In the genomic region with DNA sequence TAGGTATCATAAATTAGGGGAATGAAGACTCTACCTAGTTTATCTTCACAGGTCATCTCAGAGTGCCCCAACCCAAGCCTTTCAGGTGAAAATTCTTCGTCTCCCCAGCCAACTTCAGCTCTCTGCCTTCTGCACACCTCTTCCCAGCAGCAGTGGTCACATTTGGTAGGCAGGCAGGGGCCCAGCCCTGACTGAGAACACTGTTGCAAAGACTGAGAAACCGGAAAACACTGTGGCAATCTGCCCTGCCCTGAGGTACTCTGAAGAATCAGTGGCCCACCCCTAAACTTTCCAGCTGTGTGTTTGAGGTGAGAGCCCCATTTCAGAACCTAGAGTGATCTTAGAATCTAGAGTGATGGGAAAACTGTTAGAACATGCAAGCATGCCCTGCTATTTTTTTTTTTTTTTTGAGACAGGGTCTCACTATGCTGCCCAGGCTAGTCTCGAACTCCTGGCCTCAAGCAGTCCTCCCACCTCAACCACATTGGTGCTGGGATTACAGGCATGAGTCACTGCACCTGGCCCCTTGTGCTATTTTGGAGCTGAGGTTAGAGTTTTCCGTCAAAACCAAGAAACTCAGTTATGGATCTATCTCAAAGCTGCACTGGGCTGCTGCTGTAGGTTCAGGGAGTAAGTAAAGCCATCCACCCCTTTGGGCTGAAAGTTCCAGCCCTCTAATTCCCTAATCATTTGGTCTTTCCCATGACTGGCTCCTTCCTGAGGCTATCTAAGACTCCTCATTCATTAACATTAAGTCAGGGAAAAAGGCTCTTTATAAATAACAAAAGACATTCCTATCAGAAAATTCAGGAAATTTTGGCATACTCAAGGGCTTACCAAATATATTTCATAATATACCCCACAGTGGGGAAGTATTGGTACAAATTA, we compare ENCODE assay signal across 1 cellular context.
TF ChIP-seq lines count a peak whose summit lies in the region.

No MANE protein-coding gene starts in this region.

TF ChIP-seq in H1, 55 proteins besides CTCF, POLR2A, EP300 and RAD21:
- no peak for TF ChIP-seq RXRA (IDR thresholded peaks at IDR 0.05; ENCODE audit: insufficient read depth, low read depth, low read length)
- no peak for TF ChIP-seq POLR2AphosphoS5 (IDR thresholded peaks at IDR 0.05; ENCODE audit: low read depth, low read length)
- no peak for TF ChIP-seq SP1 (IDR thresholded peaks at IDR 0.05; ENCODE audit: low read depth, low read length)
- TF ChIP-seq BACH1 (IDR thresholded peaks at IDR 0.05; ENCODE audit: low read length): no peak
- no peak for TF ChIP-seq HDAC6 (IDR thresholded peaks at IDR 0.05; ENCODE audit: low read depth, low read length)
- TF ChIP-seq NANOG (IDR thresholded peaks at IDR 0.05; ENCODE audit: insufficient read depth, low read depth, low read length, poor library complexity, severe bottlenecking): no peak
- TF ChIP-seq CTBP2 (IDR thresholded peaks at IDR 0.05; ENCODE audit: borderline replicate concordance, insufficient read depth, insufficient read length, low read length): no peak
- no peak for TF ChIP-seq TEAD4 (IDR thresholded peaks at IDR 0.05; ENCODE audit: low read depth, low read length)
- no peak for TF ChIP-seq SIX5 (IDR thresholded peaks at IDR 0.05; ENCODE audit: low read depth, low read length)
- TF ChIP-seq YY1 (IDR thresholded peaks at IDR 0.05; ENCODE audit: low read depth, low read length): no peak
- TF ChIP-seq HDAC2 (IDR thresholded peaks at IDR 0.05; ENCODE audit: borderline replicate concordance in 1 of 2, low read depth in 2 of 2, low read length in 2 of 2): no peak
- TF ChIP-seq RBBP5 (IDR thresholded peaks at IDR 0.05; ENCODE audit: borderline replicate concordance, low read depth, low read length): no peak
- TF ChIP-seq TBP (IDR thresholded peaks at IDR 0.05; ENCODE audit: low read depth, low read length): no peak
